ENCODE assay signal across 6 cellular contexts in genomic region chr1:29357452-29357851, GRCh38.
"Had no signal": no experiment of that assay in that cellular context is flagged by ENCODE, and none has a peak within 500 bp of the region (broad histone marks: within the 10 kb centered on the region; RNA-seq: fewer than 3 reads in every experiment).

No MANE protein-coding gene starts in this region.

- H3K4me3 Mint-ChIP-seq: HFFc6 had no signal

- H3K27ac ChIP-seq: GM23248, HL-60 had no signal

- H3K27ac Mint-ChIP-seq: HFFc6 had no signal

- H2AFZ ChIP-seq: GM23248 had no signal

- H3K9ac ChIP-seq: GM23248 had no signal

- H3K9me3 Mint-ChIP-seq: HFFc6 had no signal

- H3K4me3 ChIP-seq: GM23248, K562 had no signal

- FAIRE-seq: K562 had no signal

- DNase-seq: GM23248, HFFc6, IMR-90, KG1 had no signal
